ENCODE assay signal across 9 cellular contexts in genomic region chr5:14265574-14265973, GRCh38.
DNase-seq lines count a peak whose midpoint lies in the region; ATAC-seq, FAIRE-seq and TF ChIP-seq lines count a peak whose summit lies in the region.
"Had no signal": no experiment of that assay in that cellular context is flagged by ENCODE, and none has a peak within 500 bp of the region (broad histone marks: within the 10 kb centered on the region; RNA-seq: fewer than 3 reads in every experiment).

No MANE protein-coding gene starts in this region.

- in situ Hi-C loops in IMR-90 (cut with MboI; ENCODE audit: low sequenced_read_pairs) (no loop called here), astrocyte of the spinal cord (cut with HindIII; ENCODE audit: low sequenced_read_pairs) (loop anchor here (25.0 kb wide), 1 partner anchor 278 kb away; no protein-coding TSS in a partner anchor), HepG2 (cut with HindIII; ENCODE audit: extremely low pct_ligation_motif_present, low pct_unique_long_range_greater_than_20kb) (loop anchor here (10.0 kb wide), 1 partner anchor 121 kb away; the partner anchor contains the start of gene TRIO)

- H3K79me2 ChIP-seq in HepG2 (ENCODE audit: insufficient read depth, low read length), result peaks cover 84% of the 10 kb centered on the region

- intact Hi-C loops in IMR-90 (cut with micrococcal nuclease) (loop anchor here (2.0 kb wide), 1 partner anchor 229 kb away; no protein-coding TSS in a partner anchor), HepG2 (cut with micrococcal nuclease; ENCODE audit: unreplicated experiment) (loop anchor here (2.0 kb wide), 1 partner anchor 53 kb away; no protein-coding TSS in a partner anchor)
- intact Hi-C loops in CD4-positive, alpha-beta T cell (cut with DNase I, micrococcal nuclease), result loop anchor here in 1 of 2 experiments (10.0 kb wide), 2 partner anchors 121 to 271 kb away; partner anchors contain the start of gene TRIO

- no peaks in the 10 kb centered on the region for H3K36me3 Mint-ChIP-seq in activated T-cell treated with anti-CD3 and anti-CD28 coated beads, Interleukin-2, amount 50 U/mL, for 24 hours (ENCODE audit: low read depth)
- no peaks in the 10 kb centered on the region for H3K36me3 Mint-ChIP-seq in CD4-positive, alpha-beta T cell (ENCODE audit: low read depth)
- H3K36me3 Mint-ChIP-seq: activated naive CD8-positive, alpha-beta T cell treated with anti-CD3 and anti-CD28 coated beads, Interleukin-2, amount 10 ng/mL, durations not matched to agents 7 days and 5 days had no signal

- TF ChIP-seq CTCF in AG10803 (conservative IDR thresholded peaks at IDR 0.05; ENCODE audit: low read length) (no peak), IMR-90 (conservative IDR thresholded peaks at IDR 0.05; ENCODE audit: low read depth, low read length) (no peak), astrocyte of the spinal cord (IDR thresholded peaks at IDR 0.05; ENCODE audit: low read depth, low read length) (no peak), HepG2 (CRISPR knock-in tag; IDR thresholded peaks at IDR 0.05) (no peak)
- no peak for TF ChIP-seq CTCF in CD4-positive, alpha-beta T cell (IDR thresholded peaks at IDR 0.05)

- H3K56ac ChIP-seq in IMR-90 (ENCODE audit: extremely low read depth, insufficient read depth, low read length), result peak overlapping the region; percentile 95

- TF ChIP-seq POLR2A in IMR-90 (IDR thresholded peaks at IDR 0.05; ENCODE audit: low read depth, low read length), result no peak
- TF ChIP-seq POLR2A in HepG2 (IDR thresholded peaks at IDR 0.05; ENCODE audit: insufficient read depth in 1 of 2, low read depth in 2 of 2, low read length in 2 of 2), result no peak

- H3K9me3 ChIP-seq in IMR-90 (ENCODE audit: control insufficient read depth, insufficient read depth, low read length) (no peaks in the 10 kb centered on the region), HepG2 (ENCODE audit: low read length) (no peaks in the 10 kb centered on the region)
- H3K9me3 ChIP-seq in CD4-positive, alpha-beta T cell (ENCODE audit: control insufficient read depth, low read length), result no peaks in the 10 kb centered on the region

- peak overlapping the region; percentile 99 for H2BK120ac ChIP-seq in IMR-90 (ENCODE audit: low read depth, low read length)

- H3K14ac ChIP-seq in IMR-90 (replicated peaks; ENCODE audit: low read depth, low read length), result peak overlapping the region; percentile 97

- no peak for TF ChIP-seq EP300 in HepG2 (IDR thresholded peaks at IDR 0.05; ENCODE audit: low read depth in 2 of 2, low read length in 2 of 2)
- TF ChIP-seq EP300 in HepG2 (CRISPR knock-in tag; IDR thresholded peaks at IDR 0.05; ENCODE audit: borderline replicate concordance), result no peak

- BruUV-seq in IMR-90 (replicated peaks; lab: Mats Ljungman, UMichigan), result no TSS peak
- BruUV-seq in HepG2 (replicated peaks; lab: Mats Ljungman, UMichigan), result no TSS peak

- H3K4me2 ChIP-seq in IMR-90 (ENCODE audit: low read depth, low read length), result peak overlapping the region; percentile 31; the same call in 1 of the 2 replicates
- H3K4me2 ChIP-seq in HepG2 (ENCODE audit: low read depth, low read length), result no peak overlapping the region

- H2AK5ac ChIP-seq in IMR-90 (ENCODE audit: low read depth, low read length), result no peak overlapping the region

- POLR2A ChIA-PET in IMR-90 (lab: Charles Lee; ENCODE audit: unreplicated experiment), result no interaction called here
- POLR2A ChIA-PET in HepG2 (lab: Yijun Ruan, JAX), result no interaction called here
- POLR2A ChIA-PET in CD4-positive, alpha-beta T cell (lab: Charles Lee), result no interaction called here

- H3K4me1 ChIP-seq in IMR-90 (ENCODE audit: control insufficient read depth, insufficient read depth, low read length), result peaks cover 52% of the 10 kb centered on the region
- peaks cover 71% of the 10 kb centered on the region for H3K4me1 ChIP-seq in HepG2 (ENCODE audit: insufficient read depth, low read length)

- H3K9ac ChIP-seq in IMR-90 (ENCODE audit: low read depth, low read length) (peak overlapping the region; percentile 69; the same call in 1 of the 2 replicates), HepG2 (ENCODE audit: insufficient read depth, low read depth, low read length) (no peak overlapping the region)

- peak; percentile 94 for DNase-seq in AG10803 (ENCODE audit: low read depth)
- DNase-seq in IMR-90, result peak; percentile 95
- DNase-seq in astrocyte of the spinal cord (ENCODE audit: low read depth, low spot score), result peak; percentile 85
- peak; percentile 53 for DNase-seq in HepG2 (ENCODE audit: low spot score)
- DNase-seq in RPMI8226, result no peak
- no peak for DNase-seq in activated T-cell treated with anti-CD3 and anti-CD28 coated beads, Interleukin-2, amount 50 U/mL, for 24 hours
- no peak for DNase-seq in CD4-positive, alpha-beta T cell
- DNase-seq: activated naive CD8-positive, alpha-beta T cell treated with anti-CD3 and anti-CD28 coated beads, Interleukin-2, amount 10 ng/mL, durations not matched to agents 7 days and 5 days had no signal

- H3K27me3 ChIP-seq in IMR-90 (ENCODE audit: control insufficient read depth, insufficient read depth, low read length) (no peaks in the 10 kb centered on the region), HepG2 (ENCODE audit: control insufficient read depth in 1 of 2, insufficient read depth in 2 of 2, low read length in 2 of 2) (no peaks in the 10 kb centered on the region)
- H3K27me3 ChIP-seq in CD4-positive, alpha-beta T cell (ENCODE audit: control insufficient read depth, insufficient read depth, low read length), result peaks cover 18% of the 10 kb centered on the region

- H4K20me1 ChIP-seq in IMR-90 (ENCODE audit: insufficient read depth, low read length) (peaks cover 71% of the 10 kb centered on the region), HepG2 (ENCODE audit: insufficient read depth, low read length) (peaks cover 23% of the 10 kb centered on the region)

- H3K27ac ChIP-seq in IMR-90 (ENCODE audit: insufficient read depth, low read length), result peak overlapping the region; percentile 98
- H3K27ac ChIP-seq in HepG2 (ENCODE audit: extremely low read length, insufficient read depth, low read length), result no peak overlapping the region
- H3K27ac ChIP-seq in CD4-positive, alpha-beta T cell (ENCODE audit: low read depth, low read length), result no peak overlapping the region

- H3K27ac Mint-ChIP-seq in activated T-cell treated with anti-CD3 and anti-CD28 coated beads, Interleukin-2, amount 50 U/mL, for 24 hours, result no peak overlapping the region
- no peak overlapping the region for H3K27ac Mint-ChIP-seq in CD4-positive, alpha-beta T cell
- H3K27ac Mint-ChIP-seq: activated naive CD8-positive, alpha-beta T cell treated with anti-CD3 and anti-CD28 coated beads, Interleukin-2, amount 10 ng/mL, durations not matched to agents 7 days and 5 days had no signal

- ATAC-seq in IMR-90 (ENCODE audit: low read depth) (peak; percentile 48), HepG2 (no peak), HG03097 (IDR thresholded peaks at IDR 0.05; ENCODE audit: low FRiP score, unreplicated experiment) (no peak)
- no peak for ATAC-seq in CD4-positive, alpha-beta T cell (ENCODE audit: poor library complexity)

- CTCF ChIA-PET in IMR-90 (lab: Yijun Ruan, JAX), result interaction anchor here (0.7 kb wide), 1 partner anchor 604 kb away, joined by 5 read pairs; no protein-coding TSS in a partner anchor
- CTCF ChIA-PET in HepG2 (lab: Yijun Ruan, JAX; ENCODE audit: low intra/inter-chr PET ratio, low total read pairs), result no interaction called here
- CTCF ChIA-PET in CD4-positive, alpha-beta T cell (lab: Charles Lee), result no interaction called here

- peak overlapping the region; percentile 95; the same call in 1 of the 2 replicates for H3K23ac ChIP-seq in IMR-90 (ENCODE audit: low read depth, low read length)

- no peak overlapping the region for H3K4me3 ChIP-seq in AG10803 (ENCODE audit: low read length)
- no peak overlapping the region for H3K4me3 ChIP-seq in IMR-90 (ENCODE audit: insufficient read depth, low read depth, low read length)
- no peak overlapping the region for H3K4me3 ChIP-seq in astrocyte of the spinal cord (ENCODE audit: low read depth, low read length)
- no peak overlapping the region for H3K4me3 ChIP-seq in HepG2 (replicated peaks in 1 of 3; ENCODE audit: insufficient read depth in 1 of 3, low read depth in 2 of 3, low read length in 3 of 3)

- no peak overlapping the region for H2AK9ac ChIP-seq in IMR-90 (replicated peaks; ENCODE audit: low read depth, low read length, poor library complexity)

- H2AFZ ChIP-seq in IMR-90 (replicated peaks; ENCODE audit: low read length, poor library complexity) (no peak overlapping the region), HepG2 (ENCODE audit: low read length) (no peak overlapping the region)

- peak overlapping the region; percentile 98 for H4K91ac ChIP-seq in IMR-90 (ENCODE audit: insufficient read depth, low read depth, low read length)

- no peak overlapping the region; the same call in 1 of the 2 replicates for H3K18ac ChIP-seq in IMR-90 (ENCODE audit: low read depth, low read length)

- peak overlapping the region; percentile 96 for H4K8ac ChIP-seq in IMR-90 (ENCODE audit: low read depth in 2 of 2, low read length in 2 of 2)

- peak overlapping the region; percentile 97 for H2BK5ac ChIP-seq in IMR-90 (ENCODE audit: low read depth, low read length, poor library complexity, severe bottlenecking)

- H3K36me3 ChIP-seq in IMR-90 (ENCODE audit: control insufficient read depth, insufficient read depth, low read length), result peaks cover 2% of the 10 kb centered on the region
- H3K36me3 ChIP-seq in HepG2 (replicated peaks in 1 of 2; ENCODE audit: control insufficient read depth in 1 of 2, insufficient read depth in 2 of 2, low read length in 2 of 2), result no peaks in the 10 kb centered on the region

- H3K4me3 Mint-ChIP-seq in activated T-cell treated with anti-CD3 and anti-CD28 coated beads, Interleukin-2, amount 50 U/mL, for 24 hours, result no peak overlapping the region
- no peak overlapping the region for H3K4me3 Mint-ChIP-seq in CD4-positive, alpha-beta T cell

- H3K79me1 ChIP-seq in IMR-90 (ENCODE audit: low read depth in 1 of 2, low read length in 2 of 2), result peaks cover 0 to 46% of the 10 kb centered on the region in 2 experiments; a peak in 2 of 4 replicates

- peak overlapping the region; percentile 62; the same call in 1 of the 3 replicates for H2BK15ac ChIP-seq in IMR-90 (ENCODE audit: low read depth, low read length)

- peaks cover 37% of the 10 kb centered on the region for H3K9me1 ChIP-seq in IMR-90 (ENCODE audit: insufficient read depth, low read length)

- H4K5ac ChIP-seq in IMR-90 (ENCODE audit: low read depth, low read length), result peak overlapping the region; percentile 47; the same call in 1 of the 2 replicates

- peaks cover 15% of the 10 kb centered on the region for H3K4me1 Mint-ChIP-seq in activated T-cell treated with anti-CD3 and anti-CD28 coated beads, Interleukin-2, amount 50 U/mL, for 24 hours (ENCODE audit: low read depth)
- H3K4me1 Mint-ChIP-seq in CD4-positive, alpha-beta T cell (ENCODE audit: low read depth), result peaks cover 6% of the 10 kb centered on the region

- WGBS in IMR-90 (ENCODE audit: extremely low coverage in 2 of 2, insufficient read length in 1 of 2), 2 experiments, result 0% methylated on average over 1 of the region's 2 CpGs; no CpG with 5 or more reads in 1 of the 2 experiments
- WGBS in HepG2 (ENCODE audit: low lambda C conversion rate), result 92% methylated on average over 2 of the region's 2 CpGs

- H3K4ac ChIP-seq in IMR-90 (ENCODE audit: low read depth, low read length), result peak overlapping the region; percentile 99

- no peak for TF ChIP-seq RAD21 in IMR-90 (IDR thresholded peaks at IDR 0.05; ENCODE audit: low read length)
- TF ChIP-seq RAD21 in HepG2 (CRISPR knock-in tag; IDR thresholded peaks at IDR 0.05), result no peak

- dilution Hi-C loops in IMR-90 (cut with HindIII; ENCODE audit: low sequenced_read_pairs, unreplicated experiment), result no loop called here

- FAIRE-seq in HepG2 (lab: Jason Lieb, UNC), result no peak

- no peaks in the 10 kb centered on the region for H3K9me3 Mint-ChIP-seq in activated T-cell treated with anti-CD3 and anti-CD28 coated beads, Interleukin-2, amount 50 U/mL, for 24 hours
- no peaks in the 10 kb centered on the region for H3K9me3 Mint-ChIP-seq in CD4-positive, alpha-beta T cell
- H3K9me3 Mint-ChIP-seq: activated naive CD8-positive, alpha-beta T cell treated with anti-CD3 and anti-CD28 coated beads, Interleukin-2, amount 10 ng/mL, durations not matched to agents 7 days and 5 days had no signal

- peak overlapping the region; percentile 97 for H2BK20ac ChIP-seq in IMR-90 (ENCODE audit: low read depth, low read length)

- peaks cover 68% of the 10 kb centered on the region for H3K27me3 Mint-ChIP-seq in activated T-cell treated with anti-CD3 and anti-CD28 coated beads, Interleukin-2, amount 50 U/mL, for 24 hours
- H3K27me3 Mint-ChIP-seq in CD4-positive, alpha-beta T cell, result peaks cover 21% of the 10 kb centered on the region

Comparison
In these comparisons a context has a peak if more than half of its experiments do, and no peak if none do; other contexts are left out.
1. DNase-seq: peak in AG10803 (single experiment), IMR-90 (single experiment), astrocyte of the spinal cord (single experiment) and HepG2 (single experiment); none in RPMI8226 (single experiment), activated T-cell treated with anti-CD3 and anti-CD28 coated beads, Interleukin-2, amount 50 U/mL, for 24 hours (single experiment) and CD4-positive, alpha-beta T cell (0 of 10).